Comparison of ENCODE assay signal across 31 cellular contexts in genomic region chr16:65745201-65745600, GRCh38.
"Had no signal": no experiment of that assay in that cellular context is flagged by ENCODE, and none has a peak within 500 bp of the region (broad histone marks: within the 10 kb centered on the region; RNA-seq: fewer than 3 reads in every experiment).

No MANE protein-coding gene starts in this region.

- H3K79me2 ChIP-seq: hepatocyte had no signal

- H3K9me3 ChIP-seq: left ventricle myocardium inferior, ovary, prostate gland, vagina had no signal

- H2AFZ ChIP-seq: hepatocyte had no signal

- DNase-seq: activated CD4-positive, alpha-beta memory T cell treated with anti-CD3 and anti-CD28 coated beads, Interleukin-2, amount 10 ng/mL, durations not matched to agents 7 days and 5 days; activated CD4-positive, alpha-beta T cell treated with anti-CD3 and anti-CD28 coated beads for 1 hour; activated CD4-positive, alpha-beta T cell treated with anti-CD3 and anti-CD28 coated beads, Interleukin-2, amount 10 ng/mL, durations not matched to agents 7 days and 5 days; activated gamma-delta T cell treated with Interleukin-2 at 50 U/mL for 16 hours; activated naive CD4-positive, alpha-beta T cell treated with anti-CD3 and anti-CD28 coated beads, Interleukin-2, amount 50 U/mL, for 16 hours; activated T-cell treated with anti-CD3 and anti-CD28 coated beads, Interleukin-2, amount 50 U/mL, for 4 hours; amniotic stem cell; brain microvascular endothelial cell; dorsolateral prefrontal cortex; effector memory CD4-positive, alpha-beta T cell; glutamatergic neuron; islet precursor cell; left ventricle myocardium inferior; ovary; retina; small intestine; stimulated activated CD4-positive, alpha-beta T cell treated with anti-CD3 and anti-CD28 coated beads, Interleukin-1b, Interleukin-23, amount 100 ng/mL, for 48 hours; stimulated activated CD4-positive, alpha-beta T cell treated with anti-CD3 and anti-CD28 coated beads, Interleukin-4, amount 100 ng/mL, for 4 hours; stimulated activated CD8-positive, alpha-beta memory T cell treated with anti-CD3 and anti-CD28 coated beads, Interleukin-4, amount 100 ng/mL, for 48 hours; stimulated activated naive CD8-positive, alpha-beta T cell treated with anti-CD3 and anti-CD28 coated beads, Interleukin-15, amount 100 ng/mL, for 72 hours; substantia nigra; T1000 had no signal

- H3K27me3 ChIP-seq: brain microvascular endothelial cell, hepatocyte, ovary, vagina had no signal

- H3K4me1 ChIP-seq: left ventricle myocardium inferior, prostate gland, vagina had no signal

- H3K4me3 ChIP-seq: coronary artery, dorsolateral prefrontal cortex, hepatocyte, left ventricle myocardium inferior, lung, ovary, prostate gland, vagina had no signal

- ATAC-seq: activated T-cell treated with anti-CD3 and anti-CD28 coated beads, Interleukin-2, amount 50 U/mL, for 4 hours; activated T-helper 17 cell treated with anti-CD3 and anti-CD28 coated beads, Interleukin-2, amount 50 U/mL, for 72 hours; sciatic nerve; stimulated activated memory B cell treated with anti-CD40 and anti-IgM and Interleukin-4, amounts not matched to agents 10 μg/mL and 1 μg/mL and 100 μg/mL, for 72 hours; stimulated activated naive CD8-positive, alpha-beta T cell treated with anti-CD3 and anti-CD28 coated beads, Interleukin-15, amount 100 ng/mL, for 72 hours; WTC11 had no signal

- H3K27ac ChIP-seq: brain microvascular endothelial cell, coronary artery, dorsolateral prefrontal cortex, hepatocyte, left ventricle myocardium inferior, ovary, prostate gland, vagina had no signal

- H3K36me3 ChIP-seq: brain microvascular endothelial cell, left ventricle myocardium inferior, ovary, prostate gland, vagina had no signal

- H3K4me2 ChIP-seq: hepatocyte had no signal
